33 cellular contexts compared by ENCODE assay signal in the genomic region with DNA sequence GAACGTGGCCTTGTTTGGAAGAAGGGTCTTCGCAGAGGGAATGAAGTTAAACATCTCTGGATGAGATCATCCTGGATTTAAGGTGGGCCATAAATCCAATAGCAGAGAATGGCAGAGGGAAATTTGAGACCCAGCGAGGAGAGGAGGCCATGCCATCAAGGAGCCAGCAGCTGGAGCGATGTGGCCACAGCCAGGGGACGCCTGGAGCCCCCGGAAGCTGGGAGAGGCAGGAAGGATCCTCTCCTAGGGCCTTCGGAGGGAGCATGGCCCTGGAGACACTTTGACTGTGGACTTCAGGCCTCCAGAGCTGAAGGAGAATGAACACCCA. TPM values are rescaled to one million over a fixed set of nuclear protein-coding genes. Genes with fewer than 3 reads are reported as not detected.
"Had no signal": no experiment of that assay in that cellular context is flagged by ENCODE, and none has a peak within 500 bp of the region (broad histone marks: within the 10 kb centered on the region; RNA-seq: fewer than 3 reads in every experiment).

No MANE protein-coding gene starts in this region.

- H3K4me3 Mint-ChIP-seq: activated B cell treated with CpG ODN at 0.5 μM for 24 hours; activated CD4-positive, alpha-beta memory T cell treated with anti-CD3 and anti-CD28 coated beads, Interleukin-2, amount 10 ng/mL, durations not matched to agents 7 days and 5 days; activated CD8-positive, alpha-beta memory T cell treated with anti-CD3 and anti-CD28 coated beads, Interleukin-2, amount 10 ng/mL, durations not matched to agents 7 days and 5 days; activated naive CD8-positive, alpha-beta T cell treated with anti-CD3 and anti-CD28 coated beads for 36 hours had no signal

- H3K27ac ChIP-seq: RWPE1, VCaP had no signal

- H3K27ac Mint-ChIP-seq: activated B cell treated with CpG ODN at 0.5 μM for 24 hours; activated CD4-positive, alpha-beta memory T cell treated with anti-CD3 and anti-CD28 coated beads, Interleukin-2, amount 10 ng/mL, durations not matched to agents 7 days and 5 days; activated CD8-positive, alpha-beta memory T cell treated with anti-CD3 and anti-CD28 coated beads, Interleukin-2, amount 10 ng/mL, durations not matched to agents 7 days and 5 days; activated naive CD8-positive, alpha-beta T cell treated with anti-CD3 and anti-CD28 coated beads for 36 hours had no signal

- H3K36me3 Mint-ChIP-seq: activated CD8-positive, alpha-beta memory T cell treated with anti-CD3 and anti-CD28 coated beads, Interleukin-2, amount 10 ng/mL, durations not matched to agents 7 days and 5 days; activated naive CD8-positive, alpha-beta T cell treated with anti-CD3 and anti-CD28 coated beads for 36 hours had no signal

- H3K27me3 Mint-ChIP-seq: activated CD4-positive, alpha-beta memory T cell treated with anti-CD3 and anti-CD28 coated beads, Interleukin-2, amount 10 ng/mL, durations not matched to agents 7 days and 5 days; activated CD8-positive, alpha-beta memory T cell treated with anti-CD3 and anti-CD28 coated beads, Interleukin-2, amount 10 ng/mL, durations not matched to agents 7 days and 5 days; activated naive CD8-positive, alpha-beta T cell treated with anti-CD3 and anti-CD28 coated beads for 36 hours had no signal

- H3K4me1 Mint-ChIP-seq: activated B cell treated with CpG ODN at 0.5 μM for 24 hours; activated CD4-positive, alpha-beta memory T cell treated with anti-CD3 and anti-CD28 coated beads, Interleukin-2, amount 10 ng/mL, durations not matched to agents 7 days and 5 days; activated CD8-positive, alpha-beta memory T cell treated with anti-CD3 and anti-CD28 coated beads, Interleukin-2, amount 10 ng/mL, durations not matched to agents 7 days and 5 days; activated naive CD8-positive, alpha-beta T cell treated with anti-CD3 and anti-CD28 coated beads for 36 hours had no signal

- H3K9me3 Mint-ChIP-seq: activated B cell treated with CpG ODN at 0.5 μM for 24 hours; activated CD4-positive, alpha-beta memory T cell treated with anti-CD3 and anti-CD28 coated beads, Interleukin-2, amount 10 ng/mL, durations not matched to agents 7 days and 5 days; activated naive CD8-positive, alpha-beta T cell treated with anti-CD3 and anti-CD28 coated beads for 36 hours had no signal

- DNase-seq: activated B cell treated with CpG ODN at 0.5 μM for 24 hours; activated CD4-positive, alpha-beta memory T cell treated with anti-CD3 and anti-CD28 coated beads, Interleukin-2, amount 10 ng/mL, durations not matched to agents 7 days and 5 days; activated CD4-positive, alpha-beta T cell treated with anti-CD3 and anti-CD28 coated beads for 4 hours; activated CD4-positive, alpha-beta T cell treated with anti-CD3 and anti-CD28 coated beads, Interleukin-2, amount 50 U/mL, for 1 hour; activated CD4-positive, CD25-positive, alpha-beta regulatory T cell treated with anti-CD3 and anti-CD28 coated beads, Interleukin-2, amount 50 U/mL, for 72 hours; activated CD8-positive, alpha-beta memory T cell treated with anti-CD3 and anti-CD28 coated beads for 24 hours; activated CD8-positive, alpha-beta memory T cell treated with anti-CD3 and anti-CD28 coated beads, Interleukin-2, amount 10 ng/mL, durations not matched to agents 7 days and 5 days; activated CD8-positive, alpha-beta memory T cell treated with anti-CD3 and anti-CD28 coated beads, Interleukin-2, amount 50 U/mL, for 48 hours; activated effector memory CD4-positive, alpha-beta T cell treated with anti-CD3 and anti-CD28 coated beads, Interleukin-2, amount 50 U/mL, for 16 hours; activated naive CD4-positive, alpha-beta T cell; activated naive CD4-positive, alpha-beta T cell treated with anti-CD3 and anti-CD28 coated beads, Interleukin-2, amount 50 U/mL, for 16 hours; activated naive CD8-positive, alpha-beta T cell treated with anti-CD3 and anti-CD28 coated beads for 36 hours; activated T-cell treated with anti-CD3 and anti-CD28 coated beads, Interleukin-2, amount 50 U/mL, for 48 hours; amniotic stem cell; caudate nucleus; Karpas-422; KBM-7; NCI-H1105; NCI-H1417 treated with DMSO at 0.1 percent for 48 hours; NCI-H1694; NCI-H1930; NCI-H2081 treated with DMSO at 0.1 percent for 48 hours; NCI-H345; NCI-H524 treated with DMSO at 0.1 percent for 48 hours; NK-92 treated with Interleukin-12 subunit alpha and Interleukin-12 subunit beta, amount 100 ng/mL, for 24 hours; PC-3; SW 1271; T-helper 1 cell; T-helper 2 cell; T-helper 9 cell had no signal

- ATAC-seq: activated CD8-positive, alpha-beta memory T cell treated with anti-CD3 and anti-CD28 coated beads, Interleukin-2, amount 10 ng/mL, durations not matched to agents 7 days and 5 days; PC-3 had no signal

RNA-seq across cellular contexts. Expression of a gene that starts 22.1 kb away (rescaled TPM):
- total RNA-seq: activated B cell treated with CpG ODN at 0.5 μM for 24 hours; activated CD4-positive, alpha-beta memory T cell treated with anti-CD3 and anti-CD28 coated beads, Interleukin-2, amount 10 ng/mL, durations not matched to agents 7 days and 5 days; activated CD8-positive, alpha-beta memory T cell treated with anti-CD3 and anti-CD28 coated beads, Interleukin-2, amount 10 ng/mL, durations not matched to agents 7 days and 5 days; activated naive CD8-positive, alpha-beta T cell treated with anti-CD3 and anti-CD28 coated beads for 36 hours; MCF 10A had no signal
